1 cellular context compared by ENCODE assay signal in genomic region chr17:37356796-37357569, GRCh38.
TF ChIP-seq lines count a peak whose summit lies in the region.

No MANE protein-coding gene starts in this region.

TF ChIP-seq in K562, 482 proteins besides CTCF, POLR2A, EP300 and RAD21:
- 0 out of 2 replicates have a peak, but pooled peaks have one; percentile 29 for TF ChIP-seq SMARCE1 (IDR thresholded peaks at IDR 0.05)
- peak in 1 of 2 experiments; percentile 43; a peak in 2 of 4 replicates for TF ChIP-seq NRF1 (conservative IDR thresholded peaks at IDR 0.05 in 1 of 2, IDR thresholded peaks at IDR 0.05 in 1 of 2)
- peak in 1 of 2 experiments; percentile 31; a peak in 1 of 4 replicates for TF ChIP-seq HDAC1 (IDR thresholded peaks at IDR 0.05)
- 0 out of 2 replicates have a peak, but pooled peaks have one; percentile 18 for TF ChIP-seq ZBTB5 (IDR thresholded peaks at IDR 0.05)
- peak; percentile 81; the same call in 1 of the 2 replicates for TF ChIP-seq HDGF (IDR thresholded peaks at IDR 0.05)
- 0 out of 2 replicates have a peak, but pooled peaks have one; percentile 29 for TF ChIP-seq SMARCA4 (IDR thresholded peaks at IDR 0.05)
- TF ChIP-seq NKRF (IDR thresholded peaks at IDR 0.05; ENCODE audit: borderline replicate concordance) = 0 out of 2 replicates have a peak, but pooled peaks have one; percentile 18
- 0 out of 2 replicates have a peak, but pooled peaks have one; percentile 18 for TF ChIP-seq MTA3 (IDR thresholded peaks at IDR 0.05; ENCODE audit: borderline replicate concordance)
TF ChIP-seq in K562: peak in this region for 8; not testable (repeated sequence) for 474.
